ENCODE assay signal across 8 cellular contexts in the genomic region with DNA sequence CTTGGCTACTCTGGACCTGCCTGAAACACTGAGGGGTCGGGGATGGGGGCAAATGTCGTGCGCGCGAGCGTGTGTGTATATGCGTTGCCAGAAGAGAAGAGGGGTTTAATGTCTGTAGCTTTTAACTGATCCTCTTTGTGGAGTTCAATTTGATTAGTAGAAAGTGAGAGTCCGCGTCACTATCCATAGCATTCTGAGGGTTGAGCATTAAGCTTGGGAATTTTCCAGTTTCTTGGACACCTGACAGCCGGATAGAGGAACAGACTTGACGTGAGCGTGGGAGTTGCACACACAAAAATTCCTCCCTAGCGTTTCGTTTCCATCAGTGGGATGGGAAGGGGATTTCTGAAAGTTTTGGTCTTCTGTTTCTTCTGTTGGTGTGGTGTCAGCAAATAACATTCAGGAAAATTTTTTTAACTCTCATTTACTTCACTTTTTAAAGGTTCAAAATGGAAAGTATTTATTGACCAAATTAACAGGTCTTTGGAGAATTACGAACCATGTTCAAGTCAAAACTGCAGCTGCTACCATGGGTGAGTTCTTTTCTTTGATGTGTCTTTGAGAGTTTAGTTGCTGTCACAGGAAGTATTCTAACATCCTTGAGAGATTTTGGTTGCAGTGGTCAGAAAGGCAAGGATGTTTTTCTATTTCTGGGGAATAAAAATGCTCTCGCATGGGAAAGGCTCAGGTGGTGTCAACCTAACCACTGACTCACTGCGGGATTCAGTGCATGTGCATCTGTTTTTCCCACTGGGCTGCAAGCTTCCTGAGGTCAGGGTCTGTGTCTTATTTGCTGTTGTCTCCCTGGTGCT. TPM values are rescaled to one million over a fixed set of nuclear protein-coding genes. Genes with fewer than 3 reads are reported as not detected.
DNase-seq lines count a peak whose midpoint lies in the region; ATAC-seq and TF ChIP-seq lines count a peak whose summit lies in the region.

No MANE protein-coding gene starts in this region.

- H3K36me3 Mint-ChIP-seq in MCF 10A (ENCODE audit: insufficient read depth, unreplicated experiment) = peaks cover 21% of the 10 kb centered on the region

- no peaks in the 10 kb centered on the region for H3K4me1 ChIP-seq in ES-I3 (ENCODE audit: insufficient read depth, low read length)

- H3K27ac ChIP-seq in substantia nigra (ENCODE audit: low read depth, low read length, poor library complexity, severe bottlenecking) = peak overlapping the region; percentile 77

- peak overlapping the region; percentile 94 for H3K4me3 Mint-ChIP-seq in MCF 10A (ENCODE audit: unreplicated experiment)

- intact Hi-C loops in MCF 10A (cut with micrococcal nuclease) = no loop called here

- ATAC-seq in GM21786 (IDR thresholded peaks at IDR 0.05; ENCODE audit: unreplicated experiment) (peak; percentile 60), left lobe of liver (peak; percentile 4), GM18861 (IDR thresholded peaks at IDR 0.05; ENCODE audit: unreplicated experiment) (no peak)

- TF ChIP-seq CTCF in MCF 10A (IDR thresholded peaks at IDR 0.05; ENCODE audit: unreplicated experiment) = no peak

- no peaks in the 10 kb centered on the region for H3K9me3 ChIP-seq in ES-I3 (ENCODE audit: control insufficient read depth, insufficient read depth, low read length)

- peak overlapping the region; percentile 94 for H3K27ac Mint-ChIP-seq in MCF 10A (ENCODE audit: low read depth, unreplicated experiment)

- H3K9ac ChIP-seq in ES-I3 (ENCODE audit: low read depth, low read length) = peak overlapping the region; percentile 89

- POLR2A ChIA-PET in MCF 10A (lab: Yijun Ruan, JAX) = interaction anchor here (0.5 to 3.7 kb wide), 15 partner anchors 8 to 1285 kb away, joined by 3 to 33 read pairs (median 4); partner anchors contain the start of genes COX17 and TIMMDC1

- peaks cover 4% of the 10 kb centered on the region; the same call in 1 of the 2 replicates for H3K36me3 ChIP-seq in ES-I3 (ENCODE audit: insufficient read depth, low read length)

- no peaks in the 10 kb centered on the region for H3K27me3 Mint-ChIP-seq in MCF 10A (ENCODE audit: insufficient read depth, unreplicated experiment)

- BruUV-seq in MCF 10A (replicated peaks; lab: Mats Ljungman, UMichigan) = no TSS peak

- no peaks in the 10 kb centered on the region for H3K9me3 Mint-ChIP-seq in MCF 10A (ENCODE audit: unreplicated experiment)

- DNase-seq in NCI-H146 (lab: John Stamatoyannopoulos, UW) = peak; percentile 57
- DNase-seq in MCF 10A (ENCODE audit: unreplicated experiment) = no peak
- no peak for DNase-seq in left lobe of liver (ENCODE audit: low spot score)
- no peak for DNase-seq in substantia nigra (lab: John Stamatoyannopoulos, UW)
- no peak for DNase-seq in COLO829 (ENCODE audit: low spot score)

- peaks cover 25% of the 10 kb centered on the region for H3K4me1 Mint-ChIP-seq in MCF 10A (ENCODE audit: insufficient read depth, unreplicated experiment)

- CTCF ChIA-PET in MCF 10A (lab: Yijun Ruan, JAX) = interaction anchor here (0.5 to 2.6 kb wide), 9 partner anchors 9 to 585 kb away, joined by 3 to 13 read pairs (median 4); partner anchors contain the start of gene TIMMDC1

RNA-seq across cellular contexts. Expression of gene POGLUT1, which starts 0.8 kb away (rescaled TPM):
- 22.5 and 25.2 TPM in 2 replicates for total RNA-seq in MCF 10A (2022)
- total RNA-seq in left lobe of liver = 8.6 TPM

RNA-seq across cellular contexts. Expression of gene TMEM39A, which starts 6.2 kb away (rescaled TPM):
- 87.1 and 105 TPM in 2 replicates for total RNA-seq in MCF 10A (2022)
- total RNA-seq in left lobe of liver = 23.4 TPM

RNA-seq across cellular contexts. Expression of gene TIMMDC1, which starts 28.8 kb away (rescaled TPM):
- total RNA-seq in MCF 10A (2022) = 108 and 113 TPM in 2 replicates
- 52.8 TPM for total RNA-seq in left lobe of liver
